In the genomic region with DNA sequence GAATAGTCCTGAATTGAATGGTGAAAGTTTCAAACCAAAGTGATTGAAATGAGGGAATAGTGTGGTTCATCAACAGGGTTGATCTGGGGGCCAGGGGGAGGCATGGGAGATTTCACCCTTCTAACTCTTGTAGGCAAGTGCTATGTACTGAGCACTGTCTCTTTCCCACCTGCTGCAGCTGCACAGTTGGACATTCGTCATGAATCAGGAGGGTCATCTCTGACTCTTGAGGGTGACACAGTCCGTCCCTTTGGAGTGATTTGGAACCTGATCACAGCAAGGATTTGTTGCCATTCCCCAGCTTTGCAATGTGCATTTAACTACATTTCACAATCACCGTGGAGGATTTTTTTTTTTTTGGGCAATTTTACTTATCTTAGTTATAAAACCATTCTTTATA, we compare ENCODE assay signal across 1 cellular context.
TF ChIP-seq lines count a peak whose summit lies in the region.

No MANE protein-coding gene starts in this region.

TF ChIP-seq in WTC11, 78 proteins besides CTCF, POLR2A, EP300 and RAD21 (continued from another document):
- TF ChIP-seq AFF4 (CRISPR knock-in tag; IDR thresholded peaks at IDR 0.05; ENCODE audit: borderline replicate concordance) (no peak), ZNF219 (CRISPR knock-in tag; IDR thresholded peaks at IDR 0.05; ENCODE audit: borderline replicate concordance) (no peak), ZNF121 (CRISPR knock-in tag; IDR thresholded peaks at IDR 0.05) (no peak), E2F4 (CRISPR knock-in tag; IDR thresholded peaks at IDR 0.05; ENCODE audit: borderline replicate concordance, low read depth) (no peak), RELA (CRISPR knock-in tag; IDR thresholded peaks at IDR 0.05; ENCODE audit: borderline replicate concordance) (no peak), FOXK1 (CRISPR knock-in tag; IDR thresholded peaks at IDR 0.05) (no peak), SMAD4 (CRISPR knock-in tag; IDR thresholded peaks at IDR 0.05) (no peak), ARID4B (CRISPR knock-in tag; IDR thresholded peaks at IDR 0.05; ENCODE audit: borderline replicate concordance) (no peak), IRF1 (CRISPR knock-in tag; IDR thresholded peaks at IDR 0.05) (no peak)
